ENCODE assay signal across 7 cellular contexts in the genomic region with DNA sequence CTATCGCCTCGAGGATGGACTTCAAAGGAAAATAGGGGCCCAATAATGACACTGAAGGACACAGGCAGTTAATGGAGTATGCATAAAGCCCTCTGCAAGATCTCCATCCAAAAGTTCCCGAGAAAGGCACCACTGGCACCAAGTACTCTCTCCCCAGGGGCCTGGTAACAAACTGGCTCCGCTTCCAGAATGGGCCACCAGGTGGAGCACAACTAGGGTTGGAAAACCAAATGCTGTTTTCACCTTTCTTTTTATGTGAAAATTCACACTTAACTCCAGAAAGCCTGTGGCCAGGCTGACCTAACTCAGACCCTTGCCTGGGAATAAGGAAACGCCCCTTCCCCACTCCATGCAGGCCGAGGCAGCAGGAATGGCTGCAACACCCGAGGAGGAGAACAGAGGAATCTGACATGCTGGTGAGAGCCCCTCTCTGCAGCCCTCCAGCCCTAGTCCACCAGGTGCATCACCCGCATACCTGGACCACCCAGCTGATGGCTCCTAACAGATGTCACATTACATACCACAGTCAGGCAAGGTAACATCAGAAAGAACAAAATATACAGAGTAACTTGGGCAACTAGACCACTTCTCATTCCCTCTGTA. TPM values are rescaled to one million over a fixed set of nuclear protein-coding genes. Genes with fewer than 3 reads are reported as not detected.
DNase-seq lines count a peak whose midpoint lies in the region; ATAC-seq and TF ChIP-seq lines count a peak whose summit lies in the region.

No MANE protein-coding gene starts in this region.

- ATAC-seq in right lobe of liver, result peak; percentile 76 to 86 (median 79)
- no peak for ATAC-seq in GM18502 (IDR thresholded peaks at IDR 0.05; ENCODE audit: poor library complexity, unreplicated experiment)

- 40% methylated on average over 4 of the region's 8 CpGs for WGBS in right lobe of liver (ENCODE audit: insufficient coverage, low coverage, low lambda C conversion rate, missing lambda C conversion rate)

- intact Hi-C loops in right lobe of liver (cut with DNase I), result no loop called here

- H3K27me3 ChIP-seq in right lobe of liver, result no peaks in the 10 kb centered on the region

- no peak for TF ChIP-seq POLR2A in right lobe of liver (IDR thresholded peaks at IDR 0.05)

- H3K27ac ChIP-seq in coronary artery (no peak overlapping the region), right lobe of liver (no peak overlapping the region)

- peak; percentile 86 for TF ChIP-seq CTCF in GM12865 (IDR thresholded peaks at IDR 0.05; ENCODE audit: insufficient read depth, low read depth, low read length, missing control alignments)
- TF ChIP-seq CTCF in coronary artery (IDR thresholded peaks at IDR 0.05), result peak; percentile 85
- peak; percentile 69 to 91 (median 90) for TF ChIP-seq CTCF in right lobe of liver (IDR thresholded peaks at IDR 0.05)

- no peak overlapping the region for H3K4me3 ChIP-seq in GM12865 (ENCODE audit: low read depth, low read length)
- H3K4me3 ChIP-seq in coronary artery, result no peak overlapping the region
- H3K4me3 ChIP-seq in right lobe of liver, result no peak overlapping the region

- H3K36me3 ChIP-seq in right lobe of liver, result peaks cover 0 to 6% (median 0%) of the 10 kb centered on the region in 4 donors

- no peaks in the 10 kb centered on the region for H3K4me1 ChIP-seq in right lobe of liver

- DNase-seq in GM12865 (ENCODE audit: low read depth), result peak; percentile 56
- peak; percentile 21 for DNase-seq in NCI-H1105 treated with DMSO at 0.1 percent for 48 hours (lab: John Stamatoyannopoulos, UW)
- peak; percentile 66 to 84 for DNase-seq in activated CD4-positive, alpha-beta T cell treated with anti-CD3 and anti-CD28 coated beads for 4 hours
- DNase-seq in coronary artery (ENCODE audit: low spot score), result no peak
- DNase-seq in right lobe of liver, result peak in 2 of 3 donors; percentile 64 to 65
- DNase-seq in stimulated activated CD8-positive, alpha-beta memory T cell treated with anti-CD3 and anti-CD28 coated beads, Interleukin-12 subunit alpha, Interleukin-12 subunit beta, amount 100 ng/mL, for 4 hours (ENCODE audit: low read depth), result peak; percentile 45

- no peaks in the 10 kb centered on the region for H3K9me3 ChIP-seq in right lobe of liver

RNA-seq across cellular contexts. Expression of gene CAMSAP1, which starts 42.8 kb away (rescaled TPM):
- 10 to 100 TPM in 3 of 6 experiments, 1 to 10 TPM in 3; 5.2 to 16.1 (median 10.4) TPM for total RNA-seq in right lobe of liver
